ENCODE assay signal across 8 cellular contexts in the genomic region with DNA sequence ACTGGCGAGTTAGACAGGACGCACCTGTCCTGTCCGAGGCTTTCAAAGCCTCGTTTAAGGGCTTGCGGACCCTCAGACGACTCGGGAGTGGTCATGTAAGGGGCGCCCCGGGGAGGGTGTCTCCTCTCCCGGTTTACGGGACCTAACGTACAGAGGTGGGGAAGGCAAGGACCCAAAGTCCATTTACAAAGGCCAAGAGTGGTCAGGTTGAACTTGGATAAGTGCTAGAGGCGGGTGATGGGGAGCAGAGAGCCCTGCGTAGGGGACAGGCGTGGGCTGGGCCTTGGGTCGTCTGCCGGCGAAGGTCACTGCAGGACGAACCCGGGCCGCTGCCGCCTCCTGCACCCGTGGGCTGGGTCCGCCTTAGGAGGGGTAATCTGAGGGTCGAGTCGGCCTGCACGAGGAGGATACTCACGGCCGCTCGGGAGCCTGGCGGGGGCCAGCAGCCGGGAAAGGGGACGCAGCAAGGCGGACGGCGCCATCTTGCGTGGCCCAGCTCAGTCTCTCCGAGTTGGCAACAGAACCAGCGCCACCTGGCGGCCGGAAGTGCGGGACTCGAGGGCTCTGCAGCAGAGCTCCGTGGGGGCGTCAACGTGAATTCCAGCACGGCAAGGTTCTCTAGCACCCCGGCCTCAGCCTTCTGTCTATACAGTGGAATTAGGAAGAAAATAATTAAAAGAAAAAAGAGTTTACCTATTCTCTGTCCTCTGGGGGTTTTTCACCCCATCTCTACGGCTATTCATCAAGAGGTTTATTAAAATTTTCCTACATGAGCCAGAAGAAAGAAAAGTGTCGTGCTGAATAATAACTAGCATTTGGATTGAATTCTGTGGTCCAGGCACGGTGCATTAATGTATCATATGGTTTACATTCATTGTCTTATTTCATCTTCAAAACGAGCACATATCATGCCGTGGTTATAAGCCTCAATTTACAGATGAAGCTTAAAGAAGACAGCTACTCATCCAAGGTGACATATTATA. TPM values are rescaled to one million over a fixed set of nuclear protein-coding genes. Genes with fewer than 3 reads are reported as not detected.
DNase-seq lines count a peak whose midpoint lies in the region; ATAC-seq and TF ChIP-seq lines count a peak whose summit lies in the region.

No MANE protein-coding gene starts in this region.

- ATAC-seq in HG02610 (IDR thresholded peaks at IDR 0.05; ENCODE audit: unreplicated experiment) (peak; percentile 87), Right ventricle myocardium inferior (peak; percentile 98)

- H3K9ac ChIP-seq in SK-N-SH (peak overlapping the region; percentile 86), parathyroid adenoma (peak overlapping the region; percentile 72)

- peaks cover 49% of the 10 kb centered on the region for H3K4me1 Mint-ChIP-seq in activated naive CD8-positive, alpha-beta T cell (ENCODE audit: low read depth)

- H3K27me3 ChIP-seq in SK-N-SH (ENCODE audit: insufficient read depth) (no peaks in the 10 kb centered on the region), parathyroid adenoma (ENCODE audit: control insufficient read depth, insufficient read depth, low read length) (no peaks in the 10 kb centered on the region), tibial nerve (no peaks in the 10 kb centered on the region)

- H3F3A ChIP-seq in SK-N-SH (replicated peaks; ENCODE audit: insufficient read depth) = peaks cover 11% of the 10 kb centered on the region

- no peaks in the 10 kb centered on the region for H3K9me2 ChIP-seq in SK-N-SH

- H3K27me3 Mint-ChIP-seq in activated naive CD8-positive, alpha-beta T cell = no peaks in the 10 kb centered on the region

- peak overlapping the region; percentile 64 to 86 for H3K27ac ChIP-seq in SK-N-SH (ENCODE audit: low read depth in 2 of 2, low read length in 1 of 2)
- H3K27ac ChIP-seq in parathyroid adenoma = peak overlapping the region; percentile 66
- H3K27ac ChIP-seq in tibial nerve = peak overlapping the region; percentile 78 to 93 (median 90)

- TF ChIP-seq EP300 in SK-N-SH (IDR thresholded peaks at IDR 0.05; ENCODE audit: borderline replicate concordance in 1 of 2, low read depth in 1 of 2, low read length in 1 of 2) (peak in 1 of 2 experiments; percentile 24; a peak in 1 of 4 replicates), tibial nerve (IDR thresholded peaks at IDR 0.05) (peak in 1 of 2 donors; percentile 87)

- DNase-seq in NCI-H1092 (lab: John Stamatoyannopoulos, UW) (peak; percentile 85), SK-N-SH (peak; percentile 91), Right ventricle myocardium inferior (ENCODE audit: missing footprints) (peak; percentile 100), tibial nerve (ENCODE audit: low spot score in 2 of 2) (peak; percentile 98 to 100)

- H2AFZ ChIP-seq in SK-N-SH (ENCODE audit: low read depth) (peak overlapping the region; percentile 93), parathyroid adenoma (peak overlapping the region; percentile 95)

- TF ChIP-seq POLR2A in GM10847 (IDR thresholded peaks at IDR 0.05; ENCODE audit: extremely low read depth, insufficient read length) = peak; percentile 61
- peak in 1 of 2 donors; percentile 56 for TF ChIP-seq POLR2A in tibial nerve (IDR thresholded peaks at IDR 0.05)

- intact Hi-C loops in Right ventricle myocardium inferior (cut with DNase I) = loop anchor here (5.0 kb wide), 2 partner anchors 68 to 198 kb away; no protein-coding TSS in a partner anchor

- POLR2A ChIA-PET in SK-N-SH (lab: Yijun Ruan, JAX) = interaction anchor here (1.5 kb wide), 1 partner anchor 117 kb away, joined by 4 read pairs; no protein-coding TSS in a partner anchor

- H3K4me1 ChIP-seq in SK-N-SH (ENCODE audit: control insufficient read depth in 1 of 2, insufficient read depth in 2 of 2, low read depth in 1 of 2, low read length in 1 of 2) (peaks cover 16 to 20% of the 10 kb centered on the region in 2 experiments; a peak in 3 of 4 replicates), parathyroid adenoma (peaks cover 7% of the 10 kb centered on the region), tibial nerve (peaks cover 0 to 59% (median 13%) of the 10 kb centered on the region in 4 donors)

- H3K4me3 Mint-ChIP-seq in activated naive CD8-positive, alpha-beta T cell = peak overlapping the region; percentile 93

- 6% methylated on average over 31 of the region's 53 CpGs for WGBS in SK-N-SH (ENCODE audit: low lambda C conversion rate)
- WGBS in tibial nerve, 2 donors = 1 to 2% methylated on average over 51 to 53 of the region's 53 CpGs

- H3K27ac Mint-ChIP-seq in activated naive CD8-positive, alpha-beta T cell = peak overlapping the region; percentile 94

- no peaks in the 10 kb centered on the region for H3K9me3 Mint-ChIP-seq in activated naive CD8-positive, alpha-beta T cell (ENCODE audit: low read depth)

- H3K4me2 ChIP-seq in SK-N-SH = peak overlapping the region; percentile 95
- peak overlapping the region; percentile 98 for H3K4me2 ChIP-seq in parathyroid adenoma (ENCODE audit: low read length)

- no peaks in the 10 kb centered on the region for H4K20me1 ChIP-seq in SK-N-SH (ENCODE audit: insufficient read depth)

- H3K79me2 ChIP-seq in SK-N-SH (ENCODE audit: insufficient read depth) = peaks cover 35% of the 10 kb centered on the region
- peaks cover 3% of the 10 kb centered on the region for H3K79me2 ChIP-seq in parathyroid adenoma

- H3K4me3 ChIP-seq in SK-N-SH (ENCODE audit: low read depth in 2 of 2, low read length in 1 of 2) = peak overlapping the region; percentile 71 to 89
- peak overlapping the region; percentile 91 for H3K4me3 ChIP-seq in parathyroid adenoma (ENCODE audit: low read depth, low read length)
- H3K4me3 ChIP-seq in tibial nerve = peak overlapping the region; percentile 63 to 97 (median 76)

- H3K36me3 ChIP-seq in SK-N-SH (replicated peaks in 1 of 2; ENCODE audit: control insufficient read depth in 1 of 2, insufficient read depth in 2 of 2, low read length in 1 of 2) = peaks cover 14 to 31% of the 10 kb centered on the region in 2 experiments
- H3K36me3 ChIP-seq in parathyroid adenoma (ENCODE audit: control insufficient read depth, insufficient read depth, low read length) = no peaks in the 10 kb centered on the region
- peaks cover 0 to 28% (median 0%) of the 10 kb centered on the region in 3 donors for H3K36me3 ChIP-seq in tibial nerve

- TF ChIP-seq CTCF in SK-N-SH (IDR thresholded peaks at IDR 0.05) = peak; percentile 87
- peak; percentile 79 for TF ChIP-seq CTCF in parathyroid adenoma (IDR thresholded peaks at IDR 0.05)
- peak; percentile 92 to 99 (median 95) for TF ChIP-seq CTCF in tibial nerve (IDR thresholded peaks at IDR 0.05)

- peaks cover 5% of the 10 kb centered on the region for H3K36me3 Mint-ChIP-seq in activated naive CD8-positive, alpha-beta T cell

- no peaks in the 10 kb centered on the region for H3K9me3 ChIP-seq in SK-N-SH
- H3K9me3 ChIP-seq in parathyroid adenoma (ENCODE audit: control insufficient read depth, low read length) = no peaks in the 10 kb centered on the region
- no peaks in the 10 kb centered on the region for H3K9me3 ChIP-seq in tibial nerve

- peak; percentile 87 for TF ChIP-seq RAD21 in SK-N-SH (IDR thresholded peaks at IDR 0.05; ENCODE audit: low read length)

- CTCF ChIA-PET in SK-N-SH (lab: Yijun Ruan, JAX) = interaction anchor here (0.6 to 3.9 kb wide), 48 partner anchors 10 to 323 kb away, joined by 3 to 38 read pairs (median 5); a partner anchor contains a TSS

TF ChIP-seq in SK-N-SH, 30 proteins besides CTCF, POLR2A, EP300 and RAD21 (continues in another document):
- TF ChIP-seq SIN3A (IDR thresholded peaks at IDR 0.05; ENCODE audit: borderline replicate concordance, low read depth, low read length) (peak; percentile 15; the same call in 1 of the 2 replicates), SMC3 (IDR thresholded peaks at IDR 0.05; ENCODE audit: low read depth, low read length) (peak; percentile 92), JUND (IDR thresholded peaks at IDR 0.05) (no peak), GATA2 (CRISPR knock-in tag; IDR thresholded peaks at IDR 0.05) (0 out of 2 replicates have a peak, but pooled peaks have one; percentile 20), MEF2A (IDR thresholded peaks at IDR 0.05; ENCODE audit: borderline replicate concordance, low read depth) (no peak; the same call in 1 of the 2 replicates), RFX5 (IDR thresholded peaks at IDR 0.05; ENCODE audit: low read length) (peak; percentile 63; the same call in 1 of the 2 replicates), RXRA (IDR thresholded peaks at IDR 0.05; ENCODE audit: borderline replicate concordance, low read depth) (no peak), TEAD4 (IDR thresholded peaks at IDR 0.05; ENCODE audit: borderline replicate concordance, insufficient read depth) (no peak), FOXJ3 (CRISPR knock-in tag; IDR thresholded peaks at IDR 0.05) (no peak)
- TF ChIP-seq, protein P1, sequence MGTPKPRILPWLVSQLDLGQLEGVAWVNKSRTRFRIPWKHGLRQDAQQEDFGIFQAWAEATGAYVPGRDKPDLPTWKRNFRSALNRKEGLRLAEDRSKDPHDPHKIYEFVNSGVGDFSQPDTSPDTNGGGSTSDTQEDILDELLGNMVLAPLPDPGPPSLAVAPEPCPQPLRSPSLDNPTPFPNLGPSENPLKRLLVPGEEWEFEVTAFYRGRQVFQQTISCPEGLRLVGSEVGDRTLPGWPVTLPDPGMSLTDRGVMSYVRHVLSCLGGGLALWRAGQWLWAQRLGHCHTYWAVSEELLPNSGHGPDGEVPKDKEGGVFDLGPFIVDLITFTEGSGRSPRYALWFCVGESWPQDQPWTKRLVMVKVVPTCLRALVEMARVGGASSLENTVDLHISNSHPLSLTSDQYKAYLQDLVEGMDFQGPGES (IDR thresholded peaks at IDR 0.05; ENCODE audit: low read depth, low read length) = no peak
- TF ChIP-seq, protein P2, sequence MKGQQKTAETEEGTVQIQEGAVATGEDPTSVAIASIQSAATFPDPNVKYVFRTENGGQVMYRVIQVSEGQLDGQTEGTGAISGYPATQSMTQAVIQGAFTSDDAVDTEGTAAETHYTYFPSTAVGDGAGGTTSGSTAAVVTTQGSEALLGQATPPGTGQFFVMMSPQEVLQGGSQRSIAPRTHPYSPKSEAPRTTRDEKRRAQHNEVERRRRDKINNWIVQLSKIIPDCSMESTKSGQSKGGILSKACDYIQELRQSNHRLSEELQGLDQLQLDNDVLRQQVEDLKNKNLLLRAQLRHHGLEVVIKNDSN (IDR thresholded peaks at IDR 0.05; ENCODE audit: borderline replicate concordance, low read depth) = no peak

RNA-seq across cellular contexts. Expression of a gene that starts 5.7 kb away (rescaled TPM):
- polyA plus RNA-seq in SK-N-SH (2012; rRNA removed) = 7.1 and 7.8 TPM in 2 replicates
- 9.9 and 12.4 TPM in 2 replicates for polyA plus RNA-seq in SK-N-SH (2012; cell fraction: cytosol; rRNA removed)
- 4.2 and 8.4 TPM in 2 replicates for polyA plus RNA-seq in SK-N-SH (2012; cell fraction: nucleus; rRNA removed)
- total RNA-seq in Right ventricle myocardium inferior (36.5 TPM), tibial nerve (10 to 100 TPM; 30.0 to 42.3 (median 33.2) TPM)

RNA-seq across cellular contexts. Expression of a gene that starts 6.7 kb away (rescaled TPM):
- 75.9 and 101 TPM in 2 replicates for polyA plus RNA-seq in SK-N-SH (2012; rRNA removed)
- polyA plus RNA-seq in SK-N-SH (2012; cell fraction: cytosol; rRNA removed) = 95.9 and 108 TPM in 2 replicates
- polyA plus RNA-seq in SK-N-SH (2012; cell fraction: nucleus; rRNA removed) = 34.3 and 43.0 TPM in 2 replicates
- total RNA-seq in Right ventricle myocardium inferior (243 TPM), tibial nerve (10 to 100 TPM; 19.4 to 43.3 (median 30.9) TPM)

RNA-seq across cellular contexts. Expression of a gene that starts 15.6 kb away (rescaled TPM):
- polyA plus RNA-seq in SK-N-SH (2012; rRNA removed) = 20.3 and 22.9 TPM in 2 replicates
- polyA plus RNA-seq in SK-N-SH (2012; cell fraction: cytosol; rRNA removed) = 26.7 and 33.6 TPM in 2 replicates
- 4.5 and 7.4 TPM in 2 replicates for polyA plus RNA-seq in SK-N-SH (2012; cell fraction: nucleus; rRNA removed)
- total RNA-seq in Right ventricle myocardium inferior (0.27 TPM), tibial nerve (1 to 10 TPM in 1 of 4 donors, not detected in 3; 1.4 TPM)

Comparison
In these comparisons a context has a peak if more than half of its experiments do, and no peak if none do; other contexts are left out.
1. Peak in every context shown above with its lines: DNase-seq, ATAC-seq, H3K4me3 ChIP-seq and H3K27ac ChIP-seq.